8 cellular contexts compared by ENCODE assay signal in the genomic region with DNA sequence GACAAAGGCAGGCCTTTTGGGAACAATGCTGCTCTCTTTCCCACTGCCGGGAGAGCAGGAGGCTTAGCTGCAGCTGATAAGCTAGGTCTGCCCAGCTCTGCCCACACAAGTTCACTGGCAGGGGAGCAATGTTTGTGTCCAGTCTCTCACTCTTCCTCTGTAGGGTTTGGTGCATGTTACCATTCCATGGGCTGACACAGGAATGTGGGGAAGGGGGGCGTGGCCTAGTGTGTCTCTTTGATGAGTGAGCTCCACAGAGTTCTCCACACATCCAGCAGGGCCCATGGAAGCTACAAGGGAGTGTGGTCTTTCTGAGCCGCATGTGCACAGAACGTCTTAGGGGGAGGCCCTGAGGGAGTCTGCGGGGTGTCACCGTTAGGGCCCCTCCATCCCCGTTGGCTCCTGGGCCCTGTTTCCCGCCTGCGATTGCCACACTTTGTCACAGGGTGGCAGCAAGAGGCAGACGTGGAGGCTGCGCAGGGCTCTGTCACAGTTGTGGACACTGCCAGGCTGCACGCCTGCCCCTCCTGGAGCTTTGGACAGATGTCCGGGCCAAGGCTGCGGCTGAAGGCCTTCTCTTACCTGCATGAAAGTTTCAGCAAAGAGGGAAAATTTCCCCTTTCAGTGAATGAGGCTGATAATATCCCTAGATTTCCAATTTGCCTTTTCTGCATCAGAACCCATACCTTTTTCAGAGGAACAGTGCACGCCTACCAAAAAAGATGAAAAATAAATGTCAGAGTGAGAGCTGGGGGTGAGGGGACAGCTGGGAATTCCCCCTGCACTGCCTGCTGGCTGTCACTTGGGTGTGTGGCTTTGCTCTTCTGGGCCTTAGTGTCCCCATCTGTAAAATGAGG. TPM values are rescaled to one million over a fixed set of nuclear protein-coding genes. Genes with fewer than 3 reads are reported as not detected.
DNase-seq lines count a peak whose midpoint lies in the region; ATAC-seq, FAIRE-seq and TF ChIP-seq lines count a peak whose summit lies in the region.
"Had no signal": no experiment of that assay in that cellular context is flagged by ENCODE, and none has a peak within 500 bp of the region (broad histone marks: within the 10 kb centered on the region; RNA-seq: fewer than 3 reads in every experiment).

No MANE protein-coding gene starts in this region.

- no peak for FAIRE-seq in GM12892 (lab: Jason Lieb, UNC)
- no peak for FAIRE-seq in astrocyte (lab: Jason Lieb, UNC)
- FAIRE-seq in kidney (lab: Jason Lieb, UNC) = no peak

- H3K36me3 Mint-ChIP-seq in astrocyte (ENCODE audit: low read depth, unreplicated experiment) = no peaks in the 10 kb centered on the region

- peaks cover 3% of the 10 kb centered on the region for H3K4me1 Mint-ChIP-seq in astrocyte (ENCODE audit: low read depth, unreplicated experiment)

- intact Hi-C loops in kidney (cut with DNase I) = no loop called here

- H3K4me2 ChIP-seq in astrocyte (ENCODE audit: low read length) = peak overlapping the region; percentile 22

- no peak for TF ChIP-seq EP300 in upper lobe of left lung (IDR thresholded peaks at IDR 0.05)

- H4K20me1 ChIP-seq in astrocyte (ENCODE audit: insufficient read depth, low read length) = no peaks in the 10 kb centered on the region

- TF ChIP-seq CTCF in astrocyte (IDR thresholded peaks at IDR 0.05; ENCODE audit: insufficient read depth, low read depth, low read length) (peak; percentile 23), kidney (IDR thresholded peaks at IDR 0.05; ENCODE audit: borderline replicate concordance, extremely low read depth, insufficient read depth) (peak; percentile 54), upper lobe of left lung (IDR thresholded peaks at IDR 0.05) (peak in 5 of 6 experiments; percentile 35 to 72 (median 68))

- H3K9me3 ChIP-seq in astrocyte (ENCODE audit: insufficient read depth, low read depth, low read length) = no peaks in the 10 kb centered on the region
- H3K9me3 ChIP-seq in kidney (ENCODE audit: control insufficient read depth in 1 of 2, low read length in 2 of 2) = no peaks in the 10 kb centered on the region
- no peaks in the 10 kb centered on the region for H3K9me3 ChIP-seq in upper lobe of left lung
- H3K9me3 ChIP-seq: Peyer's patch had no signal

- no peaks in the 10 kb centered on the region for H3K27me3 ChIP-seq in astrocyte (ENCODE audit: insufficient read depth, low read length)
- H3K27me3 ChIP-seq in upper lobe of left lung = no peaks in the 10 kb centered on the region
- H3K27me3 ChIP-seq: Peyer's patch had no signal

- H2AFZ ChIP-seq in astrocyte (ENCODE audit: low read depth, low read length) = no peak overlapping the region

- H3K9ac ChIP-seq in astrocyte (ENCODE audit: low read length) = no peak overlapping the region
- H3K9ac ChIP-seq in kidney (ENCODE audit: low read length in 2 of 2) = no peak overlapping the region

- 16 to 40% methylated on average over 4 to 15 of the region's 15 CpGs for WGBS in upper lobe of left lung, 2 donors

- H3K4me3 ChIP-seq in astrocyte (ENCODE audit: insufficient read depth, low read depth, low read length) (no peak overlapping the region), kidney (ENCODE audit: low read length in 2 of 2) (no peak overlapping the region), upper lobe of left lung (no peak overlapping the region)
- H3K4me3 ChIP-seq: Peyer's patch had no signal

- H3K4me1 ChIP-seq in astrocyte (ENCODE audit: insufficient read depth, low read length) (peaks cover 4% of the 10 kb centered on the region), kidney (ENCODE audit: control insufficient read depth in 1 of 2, insufficient read depth in 1 of 2, low read depth in 1 of 2, low read length in 2 of 2) (no peaks in the 10 kb centered on the region), upper lobe of left lung (peaks cover 0 to 9% (median 0%) of the 10 kb centered on the region in 4 donors)
- H3K4me1 ChIP-seq: Peyer's patch had no signal

- H3K4me3 Mint-ChIP-seq in astrocyte (ENCODE audit: unreplicated experiment) = no peak overlapping the region

- TF ChIP-seq POLR2A in GM12892 (IDR thresholded peaks at IDR 0.05; ENCODE audit: low read depth, low read length) = no peak
- TF ChIP-seq POLR2A in upper lobe of left lung (IDR thresholded peaks at IDR 0.05) = no peak

- no peaks in the 10 kb centered on the region for H3K36me3 ChIP-seq in astrocyte (ENCODE audit: insufficient read depth, low read length)
- H3K36me3 ChIP-seq in kidney (ENCODE audit: control insufficient read depth in 1 of 2, insufficient read depth in 2 of 2, low read length in 2 of 2) = no peaks in the 10 kb centered on the region
- no peaks in the 10 kb centered on the region for H3K36me3 ChIP-seq in upper lobe of left lung
- H3K36me3 ChIP-seq: Peyer's patch had no signal

- no peaks in the 10 kb centered on the region for H3K9me3 Mint-ChIP-seq in astrocyte (ENCODE audit: unreplicated experiment)

- no peaks in the 10 kb centered on the region for H3K79me2 ChIP-seq in astrocyte (ENCODE audit: insufficient read depth, low read length)

- H3K27ac ChIP-seq in astrocyte (ENCODE audit: low read depth, low read length) = no peak overlapping the region
- H3K27ac ChIP-seq in kidney (ENCODE audit: low read depth in 2 of 2, low read length in 2 of 2) = no peak overlapping the region
- no peak overlapping the region for H3K27ac ChIP-seq in upper lobe of left lung
- H3K27ac ChIP-seq: Peyer's patch had no signal

- no peak overlapping the region for H3K27ac Mint-ChIP-seq in astrocyte (ENCODE audit: unreplicated experiment)

- ATAC-seq in upper lobe of left lung (ENCODE audit: low FRiP score in 2 of 2) = peak; percentile 63 to 70
- ATAC-seq in HG03460 (IDR thresholded peaks at IDR 0.05; ENCODE audit: unreplicated experiment) = no peak
- no peak for ATAC-seq in GM21576 (IDR thresholded peaks at IDR 0.05; ENCODE audit: unreplicated experiment)

- peak; percentile 28 for DNase-seq in GM12892 (ENCODE audit: insufficient read length)
- DNase-seq in NCI-H1105 (lab: John Stamatoyannopoulos, UW) = peak; percentile 18
- no peak for DNase-seq in astrocyte (ENCODE audit: low read depth)
- peak; percentile 85 for DNase-seq in kidney
- peak; percentile 31 to 74 for DNase-seq in upper lobe of left lung

- H3K27me3 Mint-ChIP-seq in astrocyte (ENCODE audit: low read depth, unreplicated experiment) = peaks cover 28% of the 10 kb centered on the region

RNA-seq across cellular contexts. Expression of gene CACNA2D3, which starts 24.3 kb away (rescaled TPM):
- polyA plus RNA-seq in GM12892 (2012; ENCODE audit: missing spikeins) = not detected
- total RNA-seq in astrocyte (0.34 and 0.70 TPM in 2 replicates), kidney (11.2 TPM), upper lobe of left lung (10 to 100 TPM in 1 of 6 donors, 1 to 10 TPM in 5; 2.9 to 16.8 (median 4.9) TPM)
- polyA plus RNA-seq in kidney (ENCODE audit: insufficient read depth, low read depth, low replicate concordance) = 5.7 TPM

Comparison
In these comparisons a context has a peak if more than half of its experiments do, and no peak if none do; other contexts are left out.
1. ATAC-seq: peak in upper lobe of left lung (2 of 2); none in HG03460 (single experiment) and GM21576 (single experiment).
2. Peak in every context shown above with its lines, with median percentiles within 50 percentile points of each other: CTCF ChIP-seq.